In the genomic region with DNA sequence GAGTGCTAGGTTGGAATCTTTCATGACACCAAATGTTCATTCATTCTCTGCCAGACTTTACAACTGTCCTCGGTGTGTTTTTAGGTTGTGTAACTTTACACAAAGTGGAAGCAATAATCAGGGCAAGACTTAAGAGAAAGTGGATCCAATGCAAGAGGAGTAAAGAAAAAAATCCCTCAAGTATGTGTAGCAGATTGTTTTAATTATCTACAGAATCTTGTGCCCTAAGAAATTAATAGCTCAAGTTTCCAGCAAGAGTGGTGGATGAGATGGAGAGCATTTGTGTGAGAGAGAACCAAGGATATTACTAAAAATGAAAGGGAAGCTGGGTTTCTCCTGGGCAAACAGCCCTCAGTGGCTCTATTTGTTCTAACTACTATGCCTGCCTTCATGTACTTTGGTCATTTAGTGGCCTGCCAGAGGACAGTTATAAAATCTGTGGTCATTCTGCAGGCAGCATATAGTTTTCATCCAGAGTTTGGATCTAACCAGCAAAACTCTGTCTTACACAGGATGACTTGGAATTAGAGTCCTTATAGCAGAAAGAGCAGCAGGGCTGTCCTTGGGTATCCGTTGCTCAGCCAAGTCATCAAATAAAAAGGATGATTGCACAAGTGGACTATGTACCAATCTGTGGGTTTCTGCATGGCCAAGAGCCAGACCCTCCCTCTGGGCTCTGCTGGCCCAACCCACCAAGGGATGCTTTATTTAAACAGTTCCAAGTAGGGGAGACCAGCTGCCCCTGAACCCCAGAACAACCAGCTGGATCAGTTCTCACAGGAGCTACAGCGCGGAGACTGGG, we compare ENCODE assay signal across 8 cellular contexts. TPM values are rescaled to one million over a fixed set of nuclear protein-coding genes. Genes with fewer than 3 reads are reported as not detected.
"Had no signal": no experiment of that assay in that cellular context is flagged by ENCODE, and none has a peak within 500 bp of the region (broad histone marks: within the 10 kb centered on the region; RNA-seq: fewer than 3 reads in every experiment).

A gene (plus strand): TSS at position 752 of the 802 bp plus-strand sequence. CDS start 285 bp downstream, outside the sequence.

RNA-seq across cellular contexts. Expression of the gene that starts here (rescaled TPM):
- total RNA-seq: activated B cell treated with CpG ODN at 0.5 μM for 24 hours; activated CD4-positive, alpha-beta T cell treated with anti-CD3 and anti-CD28 coated beads, Interleukin-2, amount 10 ng/mL, durations not matched to agents 24 days and 14 days; dermis blood vessel endothelial cell; epithelial cell of proximal tubule; fibroblast of villous mesenchyme; osteocyte; smooth muscle cell; T-helper 1 cell treated with Interleukin-12 subunit alpha and Interleukin-12 subunit beta and Interleukin-4 antibody, amounts not matched to agents 30 ng/mL and 1 ng/mL, for 36 hours had no signal
